ENCODE assay signal across 1 cellular context in genomic region chr18:23236876-23237468, GRCh38.
TF ChIP-seq lines count a peak whose summit lies in the region.

No MANE protein-coding gene starts in this region.

TF ChIP-seq in WTC11, 78 proteins besides CTCF, POLR2A, EP300 and RAD21 (continued from another document):
- TF ChIP-seq ARID4B (CRISPR knock-in tag; IDR thresholded peaks at IDR 0.05; ENCODE audit: borderline replicate concordance): no peak
